8 cellular contexts compared by ENCODE assay signal in the genomic region with DNA sequence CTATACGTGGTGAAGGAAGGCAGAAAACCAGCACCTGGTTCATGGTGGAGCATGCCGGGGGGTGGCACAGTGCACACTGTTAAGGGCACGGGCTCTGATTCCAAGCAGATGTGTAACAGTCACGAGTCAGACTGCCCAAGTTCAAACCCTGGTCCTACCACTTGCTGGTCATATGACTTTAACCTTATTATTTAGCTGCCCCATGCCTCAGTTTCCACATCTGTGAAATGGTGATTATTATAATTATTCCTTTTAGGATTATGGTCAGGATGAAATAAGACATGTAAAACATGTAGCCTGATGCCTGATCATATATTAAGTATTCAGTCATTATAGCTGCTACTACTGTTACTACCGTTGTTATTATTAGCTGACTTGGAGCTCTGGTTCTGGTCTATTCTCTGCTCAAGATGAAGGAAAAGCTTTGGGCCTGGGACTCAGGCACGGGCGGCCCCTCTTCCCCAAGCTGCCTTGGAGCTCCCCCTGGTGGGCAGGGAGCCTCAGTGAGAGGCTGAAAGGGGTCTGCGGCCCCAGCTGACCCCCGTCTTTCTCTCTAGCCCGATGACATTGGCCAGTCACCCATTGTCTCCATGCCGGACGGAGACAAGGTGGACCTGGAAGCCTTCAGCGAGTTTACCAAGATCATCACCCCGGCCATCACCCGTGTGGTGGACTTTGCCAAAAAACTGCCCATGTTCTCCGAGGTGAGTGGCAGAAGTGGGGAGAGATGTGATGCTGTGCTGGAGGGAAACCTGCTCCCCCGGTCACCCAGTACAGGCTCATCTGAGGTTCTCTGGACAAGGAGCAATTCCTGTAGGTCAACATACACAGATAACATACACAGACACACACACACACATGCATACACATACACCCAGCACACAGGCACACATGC. TPM values are rescaled to one million over a fixed set of nuclear protein-coding genes. Genes with fewer than 3 reads are reported as not detected.
DNase-seq lines count a peak whose midpoint lies in the region; ATAC-seq and TF ChIP-seq lines count a peak whose summit lies in the region.

No MANE protein-coding gene starts in this region.

- no peak overlapping the region for H3K27ac ChIP-seq in hepatocyte

- no peak overlapping the region for H2AFZ ChIP-seq in hepatocyte

- TF ChIP-seq CTCF in hepatocyte (IDR thresholded peaks at IDR 0.05; ENCODE audit: poor library complexity): peak; percentile 69

- H3K4me3 ChIP-seq in NT2/D1 (ENCODE audit: insufficient read length, low read depth): no peak overlapping the region
- no peak overlapping the region for H3K4me3 ChIP-seq in hepatocyte

- no peaks in the 10 kb centered on the region for H3K36me3 Mint-ChIP-seq in activated naive CD4-positive, alpha-beta T cell treated with anti-CD3 and anti-CD28 coated beads, Interleukin-2, amount 50 U/mL, for 72 hours

- WGBS in hepatocyte (ENCODE audit: low lambda C conversion rate, missing lambda C conversion rate): 74% methylated on average over 17 of the region's 17 CpGs

- H3K27ac Mint-ChIP-seq in activated naive CD4-positive, alpha-beta T cell treated with anti-CD3 and anti-CD28 coated beads, Interleukin-2, amount 50 U/mL, for 72 hours: peak overlapping the region; percentile 1 to 81

- H3K9me3 ChIP-seq in NT2/D1 (ENCODE audit: insufficient read depth, low read length): no peaks in the 10 kb centered on the region
- no peaks in the 10 kb centered on the region for H3K9me3 ChIP-seq in hepatocyte (ENCODE audit: low read depth)

- ATAC-seq in activated naive CD4-positive, alpha-beta T cell treated with anti-CD3 and anti-CD28 coated beads, Interleukin-2, amount 50 U/mL, for 72 hours: peak; percentile 55 to 77
- ATAC-seq in HG02870 (IDR thresholded peaks at IDR 0.05; ENCODE audit: unreplicated experiment): no peak
- ATAC-seq in GM18870 (IDR thresholded peaks at IDR 0.05; ENCODE audit: unreplicated experiment): no peak

- H3K27me3 ChIP-seq in NT2/D1 (ENCODE audit: insufficient read depth, insufficient read length): no peaks in the 10 kb centered on the region
- H3K27me3 ChIP-seq in hepatocyte: no peaks in the 10 kb centered on the region

- peaks cover 28% of the 10 kb centered on the region for H3K36me3 ChIP-seq in NT2/D1 (ENCODE audit: insufficient read depth, insufficient read length, low read length)
- no peaks in the 10 kb centered on the region for H3K36me3 ChIP-seq in hepatocyte (replicated peaks; ENCODE audit: insufficient read depth, low read depth)

- no peak overlapping the region for H3K4me2 ChIP-seq in hepatocyte

- no peaks in the 10 kb centered on the region for H3K9me2 ChIP-seq in hepatocyte (replicated peaks; ENCODE audit: insufficient read depth)

- H4K20me1 ChIP-seq in hepatocyte (ENCODE audit: insufficient read depth, poor library complexity, severe bottlenecking): no peaks in the 10 kb centered on the region

- no peaks in the 10 kb centered on the region for H3K9me3 Mint-ChIP-seq in activated naive CD4-positive, alpha-beta T cell treated with anti-CD3 and anti-CD28 coated beads, Interleukin-2, amount 50 U/mL, for 72 hours

- H3K4me1 ChIP-seq in NT2/D1 (ENCODE audit: insufficient read depth, insufficient read length) (peaks cover 23% of the 10 kb centered on the region), hepatocyte (ENCODE audit: insufficient read depth) (no peaks in the 10 kb centered on the region)

- peak overlapping the region; percentile 36 for H3K9ac ChIP-seq in NT2/D1 (ENCODE audit: insufficient read length, low read depth)

- DNase-seq in activated gamma-delta T cell treated with Interleukin-2 at 50 U/mL for 16 hours: peak; percentile 64
- no peak for DNase-seq in activated gamma-delta T cell (lab: John Stamatoyannopoulos, UW)
- no peak for DNase-seq in NT2/D1 (ENCODE audit: low read depth, low spot score)
- DNase-seq in activated naive CD4-positive, alpha-beta T cell treated with anti-CD3 and anti-CD28 coated beads, Interleukin-2, amount 50 U/mL, for 72 hours (ENCODE audit: low spot score in 2 of 2): peak in 1 of 2 donors; percentile 71
- DNase-seq in hepatocyte (ENCODE audit: low spot score): peak; percentile 72
- DNase-seq in stimulated activated CD8-positive, alpha-beta memory T cell treated with anti-CD3 and anti-CD28 coated beads, Interleukin-4, amount 100 ng/mL, for 24 hours (ENCODE audit: low read depth): peak; percentile 51

- no peaks in the 10 kb centered on the region for H3K79me2 ChIP-seq in hepatocyte

RNA-seq across cellular contexts. Expression of a gene that starts 14.0 kb away (rescaled TPM):
- total RNA-seq in activated naive CD4-positive, alpha-beta T cell treated with anti-CD3 and anti-CD28 coated beads, Interleukin-2, amount 50 U/mL, for 72 hours: 10 to 100 TPM in 1 of 2 donors, 1 to 10 TPM in 1; 4.8 to 26.7 TPM
- 2.3 and 3.0 TPM in 2 replicates for total RNA-seq in hepatocyte
- polyA plus RNA-seq in hepatocyte: 6.9 and 7.1 TPM in 2 replicates

RNA-seq across cellular contexts. Expression of a gene that starts 23.6 kb away (rescaled TPM):
- total RNA-seq in activated naive CD4-positive, alpha-beta T cell treated with anti-CD3 and anti-CD28 coated beads, Interleukin-2, amount 50 U/mL, for 72 hours: 10 to 100 TPM; 14.5 to 19.3 TPM
- 35.3 and 40.2 TPM in 2 replicates for total RNA-seq in hepatocyte
- polyA plus RNA-seq in hepatocyte: 20.7 and 22.5 TPM in 2 replicates

RNA-seq across cellular contexts. Expression of a gene that starts 32.2 kb away (rescaled TPM):
- 100 to 1,000 TPM; 106 to 133 TPM for total RNA-seq in activated naive CD4-positive, alpha-beta T cell treated with anti-CD3 and anti-CD28 coated beads, Interleukin-2, amount 50 U/mL, for 72 hours
- 55.7 and 66.8 TPM in 2 replicates for total RNA-seq in hepatocyte
- 69.8 and 69.9 TPM in 2 replicates for polyA plus RNA-seq in hepatocyte

RNA-seq across cellular contexts. Expression of a gene that starts 35.4 kb away (rescaled TPM):
- 100 to 1,000 TPM in 1 of 2 donors, 10 to 100 TPM in 1; 83.4 to 140 TPM for total RNA-seq in activated naive CD4-positive, alpha-beta T cell treated with anti-CD3 and anti-CD28 coated beads, Interleukin-2, amount 50 U/mL, for 72 hours
- total RNA-seq in hepatocyte: 71.9 and 81.6 TPM in 2 replicates
- 26.7 and 31.4 TPM in 2 replicates for polyA plus RNA-seq in hepatocyte

RNA-seq across cellular contexts. Expression of a gene that starts 53.9 kb away (rescaled TPM):
- 100 to 1,000 TPM; 104 to 212 TPM for total RNA-seq in activated naive CD4-positive, alpha-beta T cell treated with anti-CD3 and anti-CD28 coated beads, Interleukin-2, amount 50 U/mL, for 72 hours
- total RNA-seq in hepatocyte: 26.7 and 30.2 TPM in 2 replicates
- polyA plus RNA-seq in hepatocyte: 33.0 and 37.5 TPM in 2 replicates

Comparison
In these comparisons a context has a peak if more than half of its experiments do, and no peak if none do; other contexts are left out.
1. DNase-seq: peak in activated gamma-delta T cell treated with Interleukin-2 at 50 U/mL for 16 hours (single experiment), hepatocyte (single experiment) and stimulated activated CD8-positive, alpha-beta memory T cell treated with anti-CD3 and anti-CD28 coated beads, Interleukin-4, amount 100 ng/mL, for 24 hours (single experiment); none in activated gamma-delta T cell (single experiment) and NT2/D1 (single experiment).
2. ATAC-seq: peak in activated naive CD4-positive, alpha-beta T cell treated with anti-CD3 and anti-CD28 coated beads, Interleukin-2, amount 50 U/mL, for 72 hours (2 of 2); none in HG02870 (single experiment) and GM18870 (single experiment).